Comparison of ENCODE assay signal across 25 cellular contexts in the genomic region with DNA sequence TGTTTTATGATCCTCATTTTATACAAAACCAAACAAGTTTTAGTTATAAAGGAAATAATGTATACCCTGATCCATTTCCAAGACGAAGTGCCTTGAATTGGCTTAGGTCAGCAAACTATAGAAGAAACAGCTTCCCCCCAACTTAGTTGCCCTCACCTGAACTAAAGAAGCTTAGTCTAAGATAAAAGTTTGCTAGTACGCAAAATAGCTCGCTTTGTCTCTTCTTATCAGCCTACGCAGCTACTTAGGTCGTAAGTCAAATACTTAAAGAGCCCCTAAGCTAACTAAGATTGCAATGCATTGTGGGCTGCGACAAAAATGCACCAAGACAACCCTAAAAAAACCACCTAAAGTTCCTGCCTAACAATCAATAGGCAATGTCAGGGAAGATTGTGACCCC. TPM values are rescaled to one million over a fixed set of nuclear protein-coding genes. Genes with fewer than 3 reads are reported as not detected.
DNase-seq lines count a peak whose midpoint lies in the region; ATAC-seq, FAIRE-seq and TF ChIP-seq lines count a peak whose summit lies in the region.
"Had no signal": no experiment of that assay in that cellular context is flagged by ENCODE, and none has a peak within 500 bp of the region (broad histone marks: within the 10 kb centered on the region; RNA-seq: fewer than 3 reads in every experiment).

No MANE protein-coding gene starts in this region.

- H3K4me2 ChIP-seq in MM.1S (ENCODE audit: low read depth, low read length) (peak overlapping the region; percentile 40), GM12878 (ENCODE audit: control insufficient read depth, insufficient read depth) (peak overlapping the region; percentile 21), PC-3 (ENCODE audit: low read length) (no peak overlapping the region)

- 94% methylated on average over 6 of the region's 6 CpGs for WGBS in GM12878 (ENCODE audit: insufficient coverage, insufficient replicate concordance, low lambda C conversion rate, missing lambda C conversion rate)
- 20% methylated on average over 6 of the region's 6 CpGs for WGBS in thymus

- H3K4me1 ChIP-seq in MM.1S (ENCODE audit: low read length), result peaks cover 40% of the 10 kb centered on the region
- H3K4me1 ChIP-seq in GM12878 (ENCODE audit: control insufficient read depth, insufficient read depth, low read length), result peaks cover 29% of the 10 kb centered on the region
- peaks cover 26% of the 10 kb centered on the region for H3K4me1 ChIP-seq in thymus (ENCODE audit: control insufficient read depth, insufficient read depth, low read length)
- H3K4me1 ChIP-seq in PC-3 (ENCODE audit: insufficient read depth, low read length), result no peaks in the 10 kb centered on the region
- H3K4me1 ChIP-seq: SJCRH30 had no signal

- H3F3A ChIP-seq in MM.1S (ENCODE audit: insufficient read depth, low read length) (peaks cover 16% of the 10 kb centered on the region), PC-3 (ENCODE audit: low read length, unreplicated experiment) (no peaks in the 10 kb centered on the region)

- BruUV-seq in GM12878 (replicated peaks; lab: Mats Ljungman, UMichigan) (no TSS peak), PC-3 (replicated peaks; lab: Mats Ljungman, UMichigan) (no TSS peak)

- no peaks in the 10 kb centered on the region for H4K20me1 ChIP-seq in MM.1S (ENCODE audit: insufficient read depth, low read length)
- no peaks in the 10 kb centered on the region for H4K20me1 ChIP-seq in GM12878 (ENCODE audit: control insufficient read depth, insufficient read depth)
- no peaks in the 10 kb centered on the region for H4K20me1 ChIP-seq in PC-3 (ENCODE audit: low read length)

- H3K9me2 ChIP-seq in MM.1S (replicated peaks; ENCODE audit: insufficient read depth, low read length) (no peaks in the 10 kb centered on the region), PC-3 (replicated peaks; ENCODE audit: low read length) (no peaks in the 10 kb centered on the region)

- H3K27me3 ChIP-seq in MM.1S (replicated peaks; ENCODE audit: insufficient read depth, low read length) (no peaks in the 10 kb centered on the region), GM12878 (replicated peaks in 1 of 2; ENCODE audit: control insufficient read depth in 2 of 2, insufficient read depth in 2 of 2, low read length in 1 of 2) (no peaks in the 10 kb centered on the region), thymus (ENCODE audit: control insufficient read depth, insufficient read depth) (no peaks in the 10 kb centered on the region), PC-3 (ENCODE audit: low read length) (no peaks in the 10 kb centered on the region)
- H3K27me3 ChIP-seq: SJCRH30 had no signal

- no peak for TF ChIP-seq RAD21 in GM12878 (IDR thresholded peaks at IDR 0.05; ENCODE audit: insufficient read depth, low read depth, low read length)

- no peak for DNase-seq in activated T-cell treated with anti-CD3 and anti-CD28 coated beads, Interleukin-2, amount 50 U/mL, for 72 hours
- DNase-seq in activated T-cell treated with anti-CD3 and anti-CD28 coated beads for 4 hours (no peak), MM.1S (peak; percentile 19), GM12878 (ENCODE audit: low read depth, low spot score) (no peak), NCI-H1436 (lab: John Stamatoyannopoulos, UW) (no peak), DMS53 treated with DMSO at 0.1 percent for 48 hours (lab: John Stamatoyannopoulos, UW; ENCODE audit: unreplicated experiment) (no peak), PC-3 (no peak)
- DNase-seq: activated CD4-positive, CD25-positive, alpha-beta regulatory T cell; DMS53; foreskin melanocyte; H7; hippocampal formation; NCI-H187; NCI-H226; NCI-H82; nucleus accumbens; SJCRH30; stimulated activated CD4-positive, alpha-beta T cell treated with anti-CD3 and anti-CD28 coated beads, Interleukin-4, amount 100 ng/mL, for 4 hours; T-helper 9 cell had no signal

- ATAC-seq in activated T-cell treated with anti-CD3 and anti-CD28 coated beads, Interleukin-2, amount 50 U/mL, for 72 hours (replicated peaks in 1 of 2), result peak in 1 of 2 donors; percentile 7
- ATAC-seq in GM12878 (no peak), PC-3 (no peak)
- ATAC-seq: K562 had no signal

- no peak for TF ChIP-seq EP300 in GM12878 (IDR thresholded peaks at IDR 0.05; ENCODE audit: borderline replicate concordance in 1 of 2, control insufficient read depth in 1 of 2, low read depth in 2 of 2, low read length in 2 of 2)

- peak overlapping the region; percentile 86 for H3K27ac ChIP-seq in MM.1S (ENCODE audit: low read length)
- H3K27ac ChIP-seq in GM12878 (ENCODE audit: control insufficient read depth, insufficient read depth), result peak overlapping the region; percentile 57
- H3K27ac ChIP-seq in thymus (ENCODE audit: low read depth), result peak overlapping the region; percentile 94
- H3K27ac ChIP-seq in PC-3 (ENCODE audit: low read length), result no peak overlapping the region
- H3K27ac ChIP-seq: SJCRH30 had no signal

- H3K79me2 ChIP-seq in MM.1S (ENCODE audit: low read length) (no peaks in the 10 kb centered on the region), GM12878 (ENCODE audit: control insufficient read depth, insufficient read depth, low read length) (no peaks in the 10 kb centered on the region; the same call in 1 of the 2 replicates), PC-3 (ENCODE audit: low read length) (no peaks in the 10 kb centered on the region)

- H2AFZ ChIP-seq in MM.1S (ENCODE audit: low read length) (0 out of 2 replicates have a peak overlapping the region, but pooled peaks have one; percentile 9), GM12878 (ENCODE audit: control insufficient read depth, low read depth, low read length) (peak overlapping the region; percentile 11), PC-3 (ENCODE audit: low read length) (no peak overlapping the region)

- peak overlapping the region; percentile 23 to 66 for H3K4me3 Mint-ChIP-seq in activated T-cell treated with anti-CD3 and anti-CD28 coated beads, Interleukin-2, amount 50 U/mL, for 72 hours
- H3K4me3 Mint-ChIP-seq: central memory CD8-positive, alpha-beta T cell had no signal

- H3K4me3 ChIP-seq in MM.1S (ENCODE audit: low read length) (no peak overlapping the region), GM12878 (no peak overlapping the region), thymus (ENCODE audit: low read length) (no peak overlapping the region), PC-3 (ENCODE audit: low read length) (no peak overlapping the region)
- H3K4me3 ChIP-seq: K562, SJCRH30 had no signal

- H3K36me3 ChIP-seq in MM.1S (replicated peaks; ENCODE audit: insufficient read depth, low read length) (no peaks in the 10 kb centered on the region), GM12878 (ENCODE audit: control insufficient read depth in 2 of 2, insufficient read depth in 2 of 2, low read length in 1 of 2) (no peaks in the 10 kb centered on the region; a peak in 1 of 4 replicates), thymus (ENCODE audit: control insufficient read depth, insufficient read depth) (no peaks in the 10 kb centered on the region), PC-3 (ENCODE audit: low read depth, low read length) (no peaks in the 10 kb centered on the region)
- H3K36me3 ChIP-seq: SJCRH30 had no signal

- POLR2A ChIA-PET in GM12878 (lab: Charles Lee) (interaction anchor here (0.6 to 2.9 kb wide), 3 partner anchors 12 to 61 kb away, joined by 3 to 10 read pairs (median 7); no protein-coding TSS in a partner anchor), PC-3 (lab: Charles Lee; ENCODE audit: unreplicated experiment) (no interaction called here)

- SMC1A ChIA-PET in GM12878 (lab: Charles Lee; ENCODE audit: uncharacterized antibody, unreplicated experiment), result interaction anchor here (0.6 to 11.5 kb wide), 13 partner anchors 11 to 239 kb away, joined by 3 to 139 read pairs (median 5); a partner anchor contains a TSS

- RAD21 ChIA-PET in GM12878 (lab: Charles Lee; ENCODE audit: unreplicated experiment), result interaction anchor here (0.9 to 2.1 kb wide), 2 partner anchors 60 to 71 kb away, joined by 3 to 6 read pairs; no protein-coding TSS in a partner anchor

- intact Hi-C loops in GM12878 (cut with micrococcal nuclease; ENCODE audit: unreplicated experiment) (loop anchor here (5.0 kb wide), 1 partner anchor 61 kb away; no protein-coding TSS in a partner anchor), PC-3 (cut with micrococcal nuclease) (no loop called here)

- no peaks in the 10 kb centered on the region for H3K9me3 ChIP-seq in MM.1S (replicated peaks; ENCODE audit: insufficient read depth, low read length)
- peaks cover 3% of the 10 kb centered on the region; the same call in 2 of the 3 replicates for H3K9me3 ChIP-seq in GM12878 (replicated peaks; ENCODE audit: control insufficient read depth, insufficient read depth, low read length)
- no peaks in the 10 kb centered on the region for H3K9me3 ChIP-seq in thymus (ENCODE audit: control insufficient read depth)
- H3K9me3 ChIP-seq in PC-3 (ENCODE audit: low read length), result no peaks in the 10 kb centered on the region
- H3K9me3 ChIP-seq: SJCRH30 had no signal

- no peak for TF ChIP-seq POLR2A in GM12878 (IDR thresholded peaks at IDR 0.05; ENCODE audit: low read depth, low read length)

- H3K4me1 Mint-ChIP-seq in activated T-cell treated with anti-CD3 and anti-CD28 coated beads, Interleukin-2, amount 50 U/mL, for 72 hours (ENCODE audit: low read depth), result peaks cover 34% of the 10 kb centered on the region
- H3K4me1 Mint-ChIP-seq: central memory CD8-positive, alpha-beta T cell had no signal

- TF ChIP-seq CTCF in MM.1S (IDR thresholded peaks at IDR 0.05; ENCODE audit: low read length) (no peak), GM12878 (IDR thresholded peaks at IDR 0.05 in 2 of 3, conservative IDR thresholded peaks at IDR 0.05 in 1 of 3; ENCODE audit: control insufficient read depth in 2 of 3, extremely low read depth in 1 of 3, insufficient read depth in 1 of 3, low read depth in 3 of 3, low read length in 3 of 3) (no peak), PC-3 (conservative IDR thresholded peaks at IDR 0.05; ENCODE audit: low read depth, low read length) (no peak)

- no peak for FAIRE-seq in GM12878 (lab: Jason Lieb, UNC)
- FAIRE-seq: astrocyte, K562 had no signal

- CTCF ChIA-PET in GM12878 (lab: Yijun Ruan, JAX) (interaction anchor here (0.6 to 1.5 kb wide), 4 partner anchors 12 to 76 kb away, joined by 3 to 6 read pairs (median 4); no protein-coding TSS in a partner anchor), PC-3 (lab: Charles Lee) (no interaction called here)

- in situ Hi-C loops in GM12878 (cut with MboI), result no loop called here

- H3K9me3 Mint-ChIP-seq in activated T-cell treated with anti-CD3 and anti-CD28 coated beads, Interleukin-2, amount 50 U/mL, for 72 hours, result no peaks in the 10 kb centered on the region
- H3K9me3 Mint-ChIP-seq: central memory CD8-positive, alpha-beta T cell had no signal

- peaks cover 0 to 3% of the 10 kb centered on the region in 2 donors for H3K36me3 Mint-ChIP-seq in activated T-cell treated with anti-CD3 and anti-CD28 coated beads, Interleukin-2, amount 50 U/mL, for 72 hours (ENCODE audit: insufficient read depth in 2 of 2)

- H3K9ac ChIP-seq in MM.1S (ENCODE audit: low read length), result peak overlapping the region; percentile 20; the same call in 1 of the 2 replicates
- no peak overlapping the region for H3K9ac ChIP-seq in GM12878 (ENCODE audit: control insufficient read depth, insufficient read depth, low read length)
- no peak overlapping the region for H3K9ac ChIP-seq in PC-3 (ENCODE audit: low read length)

- peak overlapping the region; percentile 84 for H3K27ac Mint-ChIP-seq in activated T-cell treated with anti-CD3 and anti-CD28 coated beads, Interleukin-2, amount 50 U/mL, for 72 hours

- no peaks in the 10 kb centered on the region for H3K27me3 Mint-ChIP-seq in activated T-cell treated with anti-CD3 and anti-CD28 coated beads, Interleukin-2, amount 50 U/mL, for 72 hours (ENCODE audit: low read depth)
- H3K27me3 Mint-ChIP-seq: central memory CD8-positive, alpha-beta T cell had no signal

RNA-seq across cellular contexts. Expression of a gene that starts 12.8 kb away (rescaled TPM):
- under 1 TPM; 0.05 to 0.55 TPM for total RNA-seq in activated T-cell treated with anti-CD3 and anti-CD28 coated beads, Interleukin-2, amount 50 U/mL, for 72 hours
- total RNA-seq in GM12878 (2013; cell fraction: nucleolus; rRNA removed), result 19.6 and 20.8 TPM in 2 replicates
- total RNA-seq in GM12878 (2014; rRNA removed) (2.1 and 2.2 TPM in 2 replicates), GM12878 (2014; rRNA removed; fragmentation: Illumina TruSeq; extraction: Trizol) (2.3 and 2.8 TPM in 2 replicates), GM12878 (2021) (2.5 and 2.8 TPM in 2 replicates), PC-3 (2014; rRNA removed) (not detected in 2 replicates)
- 0.91 TPM for polyA plus RNA-seq in GM12878 (2011; ENCODE audit: low read depth)
- polyA plus RNA-seq in GM12878 (2011; rRNA removed) (14.3 and 19.3 TPM in 2 replicates), GM12878 (2014; fragmentation: Illumina TruSeq; extraction: Trizol) (2.9 and 3.1 TPM in 2 replicates), GM12878 (2014; fragmentation: Nextera tagmentation; extraction: Ambion mirVana) (1 to 10 TPM; 2.1 to 2.6 TPM), GM12878 (2014; rRNA removed) (2.8 and 3.2 TPM in 2 replicates), GM12878 (2016; fragmentation: Nextera tagmentation; extraction: Ambion mirVana) (1 to 10 TPM; 2.1 to 3.0 TPM), thymus (2.6 TPM)
- 5.8 and 6.3 TPM in 2 replicates for polyA plus RNA-seq in GM12878 (2011; cell fraction: cytosol; rRNA removed)
- 16.8 and 20.7 TPM in 2 replicates for polyA plus RNA-seq in GM12878 (2011; cell fraction: nucleus; rRNA removed)
- polyA plus RNA-seq in GM12878 (2012), result 1.4 and 1.9 TPM in 2 replicates
- 13.6 and 16.8 TPM in 2 replicates for polyA minus RNA-seq in GM12878 (2011; rRNA and poly(A)+ RNA removed)
- 1.6 and 4.1 TPM in 2 replicates for polyA minus RNA-seq in GM12878 (2011; cell fraction: cytosol; rRNA and poly(A)+ RNA removed)
- 14.6 and 15.8 TPM in 2 replicates for polyA minus RNA-seq in GM12878 (2011; cell fraction: nucleus; rRNA and poly(A)+ RNA removed)
- total RNA-seq: astrocyte, epithelial cell of proximal tubule, H7, K562, renal cortical epithelial cell, SJCRH30 had no signal
- polyA plus RNA-seq: K562 had no signal
